Comparison of ENCODE assay signal across 14 cellular contexts in genomic region chr14:68403191-68403781, GRCh38.
DNase-seq lines count a peak whose midpoint lies in the region; ATAC-seq, FAIRE-seq and TF ChIP-seq lines count a peak whose summit lies in the region.
"Had no signal": no experiment of that assay in that cellular context is flagged by ENCODE, and none has a peak within 500 bp of the region (broad histone marks: within the 10 kb centered on the region; RNA-seq: fewer than 3 reads in every experiment).

No MANE protein-coding gene starts in this region.

- no peaks in the 10 kb centered on the region for H3K79me2 ChIP-seq in parathyroid adenoma
- no peaks in the 10 kb centered on the region for H3K79me2 ChIP-seq in PC-3 (ENCODE audit: low read length)

- no TSS peak for BruUV-seq in PC-3 (replicated peaks; lab: Mats Ljungman, UMichigan)

- H3K27me3 ChIP-seq in BJ (ENCODE audit: control insufficient read depth, insufficient read depth, low read length) (no peaks in the 10 kb centered on the region), parathyroid adenoma (ENCODE audit: control insufficient read depth, insufficient read depth, low read length) (no peaks in the 10 kb centered on the region), PC-3 (ENCODE audit: low read length) (no peaks in the 10 kb centered on the region)

- no peaks in the 10 kb centered on the region for H3K9me3 ChIP-seq in parathyroid adenoma (ENCODE audit: control insufficient read depth, low read length)
- H3K9me3 ChIP-seq in PC-3 (ENCODE audit: low read length), result no peaks in the 10 kb centered on the region

- ATAC-seq in GM21526 (IDR thresholded peaks at IDR 0.05; ENCODE audit: low FRiP score, unreplicated experiment), result no peak
- no peak for ATAC-seq in PC-3

- no peaks in the 10 kb centered on the region for H3K36me3 ChIP-seq in BJ (ENCODE audit: control insufficient read depth, insufficient read depth, low read length)
- no peaks in the 10 kb centered on the region for H3K36me3 ChIP-seq in parathyroid adenoma (ENCODE audit: control insufficient read depth, insufficient read depth, low read length)
- no peaks in the 10 kb centered on the region for H3K36me3 ChIP-seq in PC-3 (ENCODE audit: low read depth, low read length)
- H3K36me3 ChIP-seq: WERI-Rb-1 had no signal

- H3K4me1 Mint-ChIP-seq in HFFc6 (ENCODE audit: low read depth), result peaks cover 78% of the 10 kb centered on the region
- H3K4me1 Mint-ChIP-seq in activated T-helper 1 cell treated with anti-CD3 and anti-CD28 coated beads, Interleukin-12 subunit alpha, Interleukin-12 subunit beta, Interleukin-2, Interleukin-4 antibody, amounts not matched to agents 30 ng/mL and 10 ng/mL and 1 ng/mL, durations not matched to agents 14 hours and 24 hours and 36 hours (ENCODE audit: low read depth), result peaks cover 24% of the 10 kb centered on the region

- H3K9me3 Mint-ChIP-seq in HFFc6, result no peaks in the 10 kb centered on the region
- H3K9me3 Mint-ChIP-seq in activated T-helper 1 cell treated with anti-CD3 and anti-CD28 coated beads, Interleukin-12 subunit alpha, Interleukin-12 subunit beta, Interleukin-2, Interleukin-4 antibody, amounts not matched to agents 30 ng/mL and 10 ng/mL and 1 ng/mL, durations not matched to agents 14 hours and 24 hours and 36 hours, result no peaks in the 10 kb centered on the region
- H3K9me3 Mint-ChIP-seq: CD14-positive monocyte; effector memory CD8-positive, alpha-beta T cell; nephron progenitor cell had no signal

- H3K4me1 ChIP-seq in parathyroid adenoma (peaks cover 24% of the 10 kb centered on the region), PC-3 (ENCODE audit: insufficient read depth, low read length) (peaks cover 23% of the 10 kb centered on the region)

- intact Hi-C loops in activated T-helper 1 cell treated with anti-CD3 and anti-CD28 coated beads, Interleukin-12 subunit alpha, Interleukin-12 subunit beta, Interleukin-2, Interleukin-4 antibody, amounts not matched to agents 30 ng/mL and 10 ng/mL and 1 ng/mL, durations not matched to agents 14 hours and 24 hours and 36 hours (cut with micrococcal nuclease), result loop anchor here (10.0 kb wide), 3 partner anchors 62 to 458 kb away; partner anchors contain the start of gene ZFP36L1
- intact Hi-C loops in PC-3 (cut with micrococcal nuclease), result no loop called here

- H3K27ac Mint-ChIP-seq in HFFc6, result peak overlapping the region; percentile 83
- no peak overlapping the region for H3K27ac Mint-ChIP-seq in activated T-helper 1 cell treated with anti-CD3 and anti-CD28 coated beads, Interleukin-12 subunit alpha, Interleukin-12 subunit beta, Interleukin-2, Interleukin-4 antibody, amounts not matched to agents 30 ng/mL and 10 ng/mL and 1 ng/mL, durations not matched to agents 14 hours and 24 hours and 36 hours
- H3K27ac Mint-ChIP-seq: nephron progenitor cell had no signal

- peak overlapping the region; percentile 55 for H3K4me3 Mint-ChIP-seq in HFFc6
- H3K4me3 Mint-ChIP-seq in activated T-helper 1 cell treated with anti-CD3 and anti-CD28 coated beads, Interleukin-12 subunit alpha, Interleukin-12 subunit beta, Interleukin-2, Interleukin-4 antibody, amounts not matched to agents 30 ng/mL and 10 ng/mL and 1 ng/mL, durations not matched to agents 14 hours and 24 hours and 36 hours, result no peak overlapping the region
- H3K4me3 Mint-ChIP-seq: CD14-positive monocyte; effector memory CD8-positive, alpha-beta T cell; nephron progenitor cell had no signal

- H2AFZ ChIP-seq in parathyroid adenoma, result peak overlapping the region; percentile 4
- no peak overlapping the region for H2AFZ ChIP-seq in PC-3 (ENCODE audit: low read length)

- no peak overlapping the region for H3K4me3 ChIP-seq in BJ (ENCODE audit: low read depth, low read length)
- no peak overlapping the region for H3K4me3 ChIP-seq in parathyroid adenoma (ENCODE audit: low read depth, low read length)
- H3K4me3 ChIP-seq in PC-3 (ENCODE audit: low read length), result no peak overlapping the region

- TF ChIP-seq CTCF in BJ (IDR thresholded peaks at IDR 0.05; ENCODE audit: insufficient read depth, low read depth, low read length) (no peak), HFFc6 (IDR thresholded peaks at IDR 0.05) (no peak), parathyroid adenoma (IDR thresholded peaks at IDR 0.05) (no peak), PC-3 (conservative IDR thresholded peaks at IDR 0.05; ENCODE audit: low read depth, low read length) (no peak)

- no peaks in the 10 kb centered on the region for H3K9me2 ChIP-seq in PC-3 (replicated peaks; ENCODE audit: low read length)

- no peak overlapping the region for H3K9ac ChIP-seq in parathyroid adenoma
- H3K9ac ChIP-seq in PC-3 (ENCODE audit: low read length), result no peak overlapping the region

- peak overlapping the region; percentile 18 for H3K4me2 ChIP-seq in parathyroid adenoma (ENCODE audit: low read length)
- no peak overlapping the region for H3K4me2 ChIP-seq in PC-3 (ENCODE audit: low read length)

- no peaks in the 10 kb centered on the region for H3K36me3 Mint-ChIP-seq in HFFc6 (ENCODE audit: low read depth)
- H3K36me3 Mint-ChIP-seq in activated T-helper 1 cell treated with anti-CD3 and anti-CD28 coated beads, Interleukin-12 subunit alpha, Interleukin-12 subunit beta, Interleukin-2, Interleukin-4 antibody, amounts not matched to agents 30 ng/mL and 10 ng/mL and 1 ng/mL, durations not matched to agents 14 hours and 24 hours and 36 hours (ENCODE audit: low read depth), result no peaks in the 10 kb centered on the region

- H3F3A ChIP-seq in PC-3 (ENCODE audit: low read length, unreplicated experiment), result no peaks in the 10 kb centered on the region

- H3K27ac ChIP-seq in parathyroid adenoma, result peak overlapping the region; percentile 34
- no peak overlapping the region for H3K27ac ChIP-seq in PC-3 (ENCODE audit: low read length)
- H3K27ac ChIP-seq: WERI-Rb-1 had no signal

- FAIRE-seq in endometrium (lab: Jason Lieb, UNC), result peak; percentile 95

- DNase-seq in BJ (ENCODE audit: low read depth) (peak; percentile 50), HFFc6 (peak; percentile 56), PC-3 (no peak)
- DNase-seq in activated effector memory CD4-positive, alpha-beta T cell treated with anti-CD3 and anti-CD28 coated beads, Interleukin-2, amount 50 U/mL, for 16 hours, result no peak
- DNase-seq in activated T-helper 1 cell treated with anti-CD3 and anti-CD28 coated beads, Interleukin-12 subunit alpha, Interleukin-12 subunit beta, Interleukin-2, Interleukin-4 antibody, amounts not matched to agents 30 ng/mL and 10 ng/mL and 1 ng/mL, durations not matched to agents 14 hours and 24 hours and 36 hours (ENCODE audit: low spot score), result no peak
- DNase-seq: activated gamma-delta T cell; effector memory CD8-positive, alpha-beta T cell; NCI-H2029 treated with DMSO at 0.1 percent for 48 hours; nephron progenitor cell; WERI-Rb-1 had no signal

- CTCF ChIA-PET in BJ (lab: Yijun Ruan, JAX), result interaction anchor here (0.6 to 1.2 kb wide), 2 partner anchors 34 to 155 kb away, joined by 3 to 5 read pairs; no protein-coding TSS in a partner anchor
- CTCF ChIA-PET in PC-3 (lab: Charles Lee), result no interaction called here

- POLR2A ChIA-PET in BJ (lab: Charles Lee) (interaction anchor here (0.5 kb wide), 1 partner anchor 390 kb away, joined by 11 read pairs; the partner anchor contains the start of gene ZFP36L1), PC-3 (lab: Charles Lee; ENCODE audit: unreplicated experiment) (interaction anchor here (0.6 kb wide), 1 partner anchor 386 kb away, joined by 3 read pairs; no protein-coding TSS in a partner anchor)

- H4K20me1 ChIP-seq in PC-3 (ENCODE audit: low read length), result no peaks in the 10 kb centered on the region

- H3K27me3 Mint-ChIP-seq in HFFc6 (ENCODE audit: insufficient read depth), result no peaks in the 10 kb centered on the region
- H3K27me3 Mint-ChIP-seq in activated T-helper 1 cell treated with anti-CD3 and anti-CD28 coated beads, Interleukin-12 subunit alpha, Interleukin-12 subunit beta, Interleukin-2, Interleukin-4 antibody, amounts not matched to agents 30 ng/mL and 10 ng/mL and 1 ng/mL, durations not matched to agents 14 hours and 24 hours and 36 hours (ENCODE audit: insufficient read depth), result no peaks in the 10 kb centered on the region
- H3K27me3 Mint-ChIP-seq: effector memory CD8-positive, alpha-beta T cell had no signal

Comparison
In these comparisons a context has a peak if more than half of its experiments do, and no peak if none do; other contexts are left out.
1. DNase-seq: peak in BJ (single experiment) and HFFc6 (single experiment); none in activated effector memory CD4-positive, alpha-beta T cell treated with anti-CD3 and anti-CD28 coated beads, Interleukin-2, amount 50 U/mL, for 16 hours (single experiment), activated T-helper 1 cell treated with anti-CD3 and anti-CD28 coated beads, Interleukin-12 subunit alpha, Interleukin-12 subunit beta, Interleukin-2, Interleukin-4 antibody, amounts not matched to agents 30 ng/mL and 10 ng/mL and 1 ng/mL, durations not matched to agents 14 hours and 24 hours and 36 hours (single experiment) and PC-3 (single experiment).